ENCODE assay signal across 8 cellular contexts in genomic region chr10:97686301-97686961, GRCh38. TPM values are rescaled to one million over a fixed set of nuclear protein-coding genes. Genes with fewer than 3 reads are reported as not detected.
DNase-seq lines count a peak whose midpoint lies in the region; ATAC-seq and TF ChIP-seq lines count a peak whose summit lies in the region.

No MANE protein-coding gene starts in this region.

- DNase-seq in activated naive CD4-positive, alpha-beta T cell treated with Interleukin-2 at 50 U/mL for 16 hours = peak; percentile 6
- no peak for DNase-seq in activated naive CD4-positive, alpha-beta T cell treated with anti-CD3 and anti-CD28 coated beads, Interleukin-2, amount 50 U/mL, for 72 hours (ENCODE audit: low spot score in 2 of 2)
- no peak for DNase-seq in Right ventricle myocardium inferior (ENCODE audit: missing footprints)
- no peak for DNase-seq in progenitor cell of endocrine pancreas (ENCODE audit: low spot score, unreplicated experiment)
- DNase-seq in SKM-1 (lab: John Stamatoyannopoulos, UW; ENCODE audit: unreplicated experiment) = no peak
- DNase-seq in Kasumi-1 (lab: John Stamatoyannopoulos, UW) = no peak

- TF ChIP-seq CTCF in WI38 (IDR thresholded peaks at IDR 0.05; ENCODE audit: low read depth, low read length) (no peak), progenitor cell of endocrine pancreas (IDR thresholded peaks at IDR 0.05; ENCODE audit: unreplicated experiment) (no peak)

- no peaks in the 10 kb centered on the region for H3K9me3 Mint-ChIP-seq in activated naive CD4-positive, alpha-beta T cell treated with anti-CD3 and anti-CD28 coated beads, Interleukin-2, amount 50 U/mL, for 72 hours
- H3K9me3 Mint-ChIP-seq in progenitor cell of endocrine pancreas (ENCODE audit: low read depth) = no peaks in the 10 kb centered on the region

- no peak for ATAC-seq in activated naive CD4-positive, alpha-beta T cell treated with anti-CD3 and anti-CD28 coated beads, Interleukin-2, amount 50 U/mL, for 72 hours
- peak; percentile 4 for ATAC-seq in Right ventricle myocardium inferior
- ATAC-seq in GM18520 (IDR thresholded peaks at IDR 0.05; ENCODE audit: unreplicated experiment) = no peak

- H3K27ac Mint-ChIP-seq in activated naive CD4-positive, alpha-beta T cell treated with anti-CD3 and anti-CD28 coated beads, Interleukin-2, amount 50 U/mL, for 72 hours = peak overlapping the region in 1 of 2 donors; percentile 59
- peak overlapping the region; percentile 91 for H3K27ac Mint-ChIP-seq in progenitor cell of endocrine pancreas

- peaks cover 13% of the 10 kb centered on the region for H3K4me1 Mint-ChIP-seq in progenitor cell of endocrine pancreas (ENCODE audit: low read depth)

- H3K27me3 Mint-ChIP-seq in progenitor cell of endocrine pancreas = no peaks in the 10 kb centered on the region

- peak overlapping the region; percentile 77 for H3K4me3 ChIP-seq in WI38 (ENCODE audit: low read depth, low read length)

- peak overlapping the region; percentile 81 for H3K4me3 Mint-ChIP-seq in progenitor cell of endocrine pancreas (ENCODE audit: low read depth)

- intact Hi-C loops in Right ventricle myocardium inferior (cut with DNase I) = no loop called here

- no peaks in the 10 kb centered on the region for H3K36me3 Mint-ChIP-seq in activated naive CD4-positive, alpha-beta T cell treated with anti-CD3 and anti-CD28 coated beads, Interleukin-2, amount 50 U/mL, for 72 hours
- no peaks in the 10 kb centered on the region for H3K36me3 Mint-ChIP-seq in progenitor cell of endocrine pancreas (ENCODE audit: insufficient read depth)

RNA-seq across cellular contexts. Expression of gene AVPI1, which starts 0.6 kb away (rescaled TPM):
- total RNA-seq in activated naive CD4-positive, alpha-beta T cell treated with anti-CD3 and anti-CD28 coated beads, Interleukin-2, amount 50 U/mL, for 72 hours = 1 to 10 TPM; 2.2 to 2.8 TPM
- total RNA-seq in Right ventricle myocardium inferior (8.7 TPM), progenitor cell of endocrine pancreas (4.3 TPM in 2 replicates)

RNA-seq across cellular contexts. Expression of gene MARVELD1, which starts 27.1 kb away (rescaled TPM):
- 1 to 10 TPM in 1 of 2 donors, under 1 TPM in 1; 0.57 to 7.1 TPM for total RNA-seq in activated naive CD4-positive, alpha-beta T cell treated with anti-CD3 and anti-CD28 coated beads, Interleukin-2, amount 50 U/mL, for 72 hours
- 8.9 TPM for total RNA-seq in Right ventricle myocardium inferior
- total RNA-seq in progenitor cell of endocrine pancreas = 14.3 and 14.7 TPM in 2 replicates

RNA-seq across cellular contexts. Expression of gene PI4K2A, which starts 46.0 kb away (rescaled TPM):
- total RNA-seq in activated naive CD4-positive, alpha-beta T cell treated with anti-CD3 and anti-CD28 coated beads, Interleukin-2, amount 50 U/mL, for 72 hours = 10 to 100 TPM in 1 of 2 donors, 1 to 10 TPM in 1; 9.7 to 13.6 TPM
- 11.0 TPM for total RNA-seq in Right ventricle myocardium inferior
- 18.0 and 18.9 TPM in 2 replicates for total RNA-seq in progenitor cell of endocrine pancreas

RNA-seq across cellular contexts. Expression of gene ZFYVE27, which starts 50.5 kb away (rescaled TPM):
- total RNA-seq in activated naive CD4-positive, alpha-beta T cell treated with anti-CD3 and anti-CD28 coated beads, Interleukin-2, amount 50 U/mL, for 72 hours = 10 to 100 TPM; 28.0 to 29.3 TPM
- total RNA-seq in Right ventricle myocardium inferior (11.7 TPM), progenitor cell of endocrine pancreas (43.4 and 44.2 TPM in 2 replicates)

RNA-seq across cellular contexts. Expression of gene MORN4, which starts 53.1 kb away (rescaled TPM):
- 1 to 10 TPM; 1.1 to 6.0 TPM for total RNA-seq in activated naive CD4-positive, alpha-beta T cell treated with anti-CD3 and anti-CD28 coated beads, Interleukin-2, amount 50 U/mL, for 72 hours
- 8.0 TPM for total RNA-seq in Right ventricle myocardium inferior
- total RNA-seq in progenitor cell of endocrine pancreas = 21.1 and 24.3 TPM in 2 replicates
